ENCODE assay signal across 8 cellular contexts in genomic region chr15:90531147-90531546, GRCh38. TPM values are rescaled to one million over a fixed set of nuclear protein-coding genes. Genes with fewer than 3 reads are reported as not detected.
DNase-seq lines count a peak whose midpoint lies in the region; ATAC-seq, FAIRE-seq and TF ChIP-seq lines count a peak whose summit lies in the region.

No MANE protein-coding gene starts in this region.

- FAIRE-seq in D721Med (lab: Jason Lieb, UNC), result no peak

- no peak for DNase-seq in GM12864 (ENCODE audit: low read depth)
- peak; percentile 9 for DNase-seq in RKO (ENCODE audit: low spot score)
- no peak for DNase-seq in fibroblast of the aortic adventitia (ENCODE audit: low read depth)
- no peak for DNase-seq in skeletal muscle cell (ENCODE audit: low read depth)
- no peak for DNase-seq in D721Med (ENCODE audit: insufficient read length, low spot score)
- DNase-seq in pons (ENCODE audit: low spot score), result no peak
- no peak for DNase-seq in HEK293T (ENCODE audit: extremely low spot score)

- TF ChIP-seq CTCF in GM12864 (IDR thresholded peaks at IDR 0.05; ENCODE audit: low read depth, low read length, missing control alignments), result no peak
- TF ChIP-seq CTCF in fibroblast of the aortic adventitia (IDR thresholded peaks at IDR 0.05; ENCODE audit: insufficient read depth, low read length), result no peak
- no peak for TF ChIP-seq CTCF in D721Med (IDR thresholded peaks at IDR 0.05; ENCODE audit: insufficient read depth, missing control alignments)

- POLR2A ChIA-PET in HEK293T (lab: Yijun Ruan, JAX), result interaction anchor here (0.6 to 1.7 kb wide), 3 partner anchors 8 to 203 kb away, joined by 4 to 16 read pairs (median 5); no protein-coding TSS in a partner anchor

- H3K4me3 ChIP-seq in GM12864 (ENCODE audit: low read depth, low read length), result peak overlapping the region; percentile 96
- peak overlapping the region; percentile 85 for H3K4me3 ChIP-seq in fibroblast of the aortic adventitia (ENCODE audit: low read depth, low read length)
- H3K4me3 ChIP-seq in skeletal muscle cell (ENCODE audit: low read depth, low read length), result peak overlapping the region; percentile 80

- no peak for ATAC-seq in HG03565 (IDR thresholded peaks at IDR 0.05; ENCODE audit: unreplicated experiment)

- CTCF ChIA-PET in HEK293T (lab: Yijun Ruan, JAX), result interaction anchor here (0.5 to 1.2 kb wide), 5 partner anchors 49 to 1036 kb away, joined by 3 to 4 read pairs (median 3); no protein-coding TSS in a partner anchor

TF ChIP-seq in HEK293T, 16 proteins besides CTCF, POLR2A, EP300 and RAD21:
- no peak for TF ChIP-seq SUZ12 (IDR thresholded peaks at IDR 0.05)
- no peak for TF ChIP-seq CTBP1 (IDR thresholded peaks at IDR 0.05; ENCODE audit: borderline replicate concordance)
- no peak for TF ChIP-seq L3MBTL2 (conservative IDR thresholded peaks at IDR 0.05)
- TF ChIP-seq, protein P1, sequence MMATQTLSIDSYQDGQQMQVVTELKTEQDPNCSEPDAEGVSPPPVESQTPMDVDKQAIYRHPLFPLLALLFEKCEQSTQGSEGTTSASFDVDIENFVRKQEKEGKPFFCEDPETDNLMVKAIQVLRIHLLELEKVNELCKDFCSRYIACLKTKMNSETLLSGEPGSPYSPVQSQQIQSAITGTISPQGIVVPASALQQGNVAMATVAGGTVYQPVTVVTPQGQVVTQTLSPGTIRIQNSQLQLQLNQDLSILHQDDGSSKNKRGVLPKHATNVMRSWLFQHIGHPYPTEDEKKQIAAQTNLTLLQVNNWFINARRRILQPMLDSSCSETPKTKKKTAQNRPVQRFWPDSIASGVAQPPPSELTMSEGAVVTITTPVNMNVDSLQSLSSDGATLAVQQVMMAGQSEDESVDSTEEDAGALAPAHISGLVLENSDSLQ (IDR thresholded peaks at IDR 0.05), result no peak
- no peak for TF ChIP-seq HDGF (IDR thresholded peaks at IDR 0.05; ENCODE audit: borderline replicate concordance)
- TF ChIP-seq TARDBP (IDR thresholded peaks at IDR 0.05), result no peak
- TF ChIP-seq LEF1 (IDR thresholded peaks at IDR 0.05; ENCODE audit: borderline replicate concordance), result no peak
- TF ChIP-seq ARNT (IDR thresholded peaks at IDR 0.05), result no peak
- no peak for TF ChIP-seq FOXA1 (IDR thresholded peaks at IDR 0.05)
- no peak for TF ChIP-seq BHLHE40 (IDR thresholded peaks at IDR 0.05; ENCODE audit: borderline replicate concordance)
- TF ChIP-seq NFRKB (IDR thresholded peaks at IDR 0.05), result no peak
- TF ChIP-seq ZNF384 (IDR thresholded peaks at IDR 0.05), result no peak
- TF ChIP-seq ELF4 (IDR thresholded peaks at IDR 0.05), result no peak
- no peak for TF ChIP-seq SP1 (IDR thresholded peaks at IDR 0.05)
- TF ChIP-seq FOXK2 (IDR thresholded peaks at IDR 0.05), result no peak
- TF ChIP-seq FOXM1 (IDR thresholded peaks at IDR 0.05; ENCODE audit: borderline replicate concordance), result no peak
TF ChIP-seq in HEK293T: peak in this region for 0.

RNA-seq across cellular contexts. Expression of gene CRTC3, which starts 1.4 kb away (rescaled TPM):
- total RNA-seq in fibroblast of the aortic adventitia (ENCODE audit: low replicate concordance), result 10.9 and 15.7 TPM in 2 replicates
